8 cellular contexts compared by ENCODE assay signal in genomic region chr16:68265078-68265925, GRCh38. TPM values are rescaled to one million over a fixed set of nuclear protein-coding genes. Genes with fewer than 3 reads are reported as not detected.
DNase-seq lines count a peak whose midpoint lies in the region; ATAC-seq and TF ChIP-seq lines count a peak whose summit lies in the region.

No MANE protein-coding gene starts in this region.

- H3K4me3 Mint-ChIP-seq in GM23338, result peak overlapping the region; percentile 92
- H3K4me3 Mint-ChIP-seq in activated CD8-positive, alpha-beta memory T cell treated with anti-CD3 and anti-CD28 coated beads, Interleukin-2, amount 10 ng/mL, durations not matched to agents 7 days and 5 days, result peak overlapping the region; percentile 94
- H3K4me3 Mint-ChIP-seq in naive thymus-derived CD4-positive, alpha-beta T cell, result peak overlapping the region; percentile 93 to 100 (median 97)

- no peaks in the 10 kb centered on the region for H3K36me3 ChIP-seq in GM23338 (ENCODE audit: insufficient read depth)
- peaks cover 0 to 6% (median 2%) of the 10 kb centered on the region in 3 donors for H3K36me3 ChIP-seq in esophagus squamous epithelium
- H3K36me3 ChIP-seq in naive thymus-derived CD4-positive, alpha-beta T cell (ENCODE audit: control insufficient read depth in 2 of 3, insufficient read depth in 3 of 3, low read length in 3 of 3), result peaks cover 0 to 12% (median 0%) of the 10 kb centered on the region in 3 experiments
- H3K36me3 ChIP-seq in upper lobe of right lung, result peaks cover 4% of the 10 kb centered on the region

- CTCF ChIA-PET in activated CD8-positive, alpha-beta memory T cell treated with anti-CD3 and anti-CD28 coated beads, Interleukin-2, amount 10 ng/mL, durations not matched to agents 7 days and 5 days (lab: Charles Lee), result interaction anchor here (7.0 to 8.9 kb wide), 2 partner anchors 23 to 62 kb away, joined by 200 to 451 read pairs; no protein-coding TSS in a partner anchor
- CTCF ChIA-PET in naive thymus-derived CD4-positive, alpha-beta T cell (lab: Charles Lee), result interaction anchor here (0.6 to 9.0 kb wide), 3 partner anchors 19 to 121 kb away, joined by 3 to 317 read pairs (median 58); partner anchors contain the start of genes PRMT7 and SLC7A6OS

- peaks cover 47% of the 10 kb centered on the region for H3K79me2 ChIP-seq in GM23338 (replicated peaks; ENCODE audit: insufficient read depth)

- H3K4me1 ChIP-seq in GM23338 (ENCODE audit: insufficient read depth) (peaks cover 20% of the 10 kb centered on the region), esophagus squamous epithelium (peaks cover 15 to 55% (median 15%) of the 10 kb centered on the region in 3 donors), upper lobe of right lung (peaks cover 19% of the 10 kb centered on the region)
- peaks cover 31 to 48% of the 10 kb centered on the region in 2 donors for H3K4me1 ChIP-seq in naive thymus-derived CD4-positive, alpha-beta T cell (ENCODE audit: control insufficient read depth in 2 of 2, insufficient read depth in 2 of 2, low read length in 2 of 2)

- peak overlapping the region; percentile 81 for H3K4me3 ChIP-seq in GM23338
- peak overlapping the region; percentile 71 to 95 (median 81) for H3K4me3 ChIP-seq in esophagus squamous epithelium
- peak overlapping the region; percentile 78 for H3K4me3 ChIP-seq in naive thymus-derived CD4-positive, alpha-beta T cell (ENCODE audit: low read length)
- peak overlapping the region; percentile 87 for H3K4me3 ChIP-seq in upper lobe of right lung

- WGBS in esophagus squamous epithelium, 2 donors, result 3 to 4% methylated on average over 22 of the region's 23 CpGs

- peaks cover 28% of the 10 kb centered on the region for H3K4me1 Mint-ChIP-seq in GM23338
- peaks cover 62% of the 10 kb centered on the region for H3K4me1 Mint-ChIP-seq in activated CD8-positive, alpha-beta memory T cell treated with anti-CD3 and anti-CD28 coated beads, Interleukin-2, amount 10 ng/mL, durations not matched to agents 7 days and 5 days
- peaks cover 46 to 78% (median 65%) of the 10 kb centered on the region in 7 donors for H3K4me1 Mint-ChIP-seq in naive thymus-derived CD4-positive, alpha-beta T cell

- DNase-seq in DMS 273 (lab: John Stamatoyannopoulos, UW; ENCODE audit: unreplicated experiment), result peak; percentile 80
- peak; percentile 46 for DNase-seq in GM23338 (ENCODE audit: low spot score)
- peak; percentile 75 for DNase-seq in NCI-H460 (ENCODE audit: extremely low read depth, low read depth)
- DNase-seq in activated CD8-positive, alpha-beta memory T cell treated with anti-CD3 and anti-CD28 coated beads, Interleukin-2, amount 10 ng/mL, durations not matched to agents 7 days and 5 days, result peak; percentile 62
- DNase-seq in esophagus squamous epithelium (lab: John Stamatoyannopoulos, UW), result no peak
- DNase-seq in naive thymus-derived CD4-positive, alpha-beta T cell, result peak in 5 of 9 donors; percentile 25 to 76 (median 42)
- DNase-seq in upper lobe of right lung, result peak; percentile 87

- no peak overlapping the region for H3K27ac Mint-ChIP-seq in GM23338
- peak overlapping the region; percentile 93 for H3K27ac Mint-ChIP-seq in activated CD8-positive, alpha-beta memory T cell treated with anti-CD3 and anti-CD28 coated beads, Interleukin-2, amount 10 ng/mL, durations not matched to agents 7 days and 5 days
- peak overlapping the region; percentile 89 to 99 (median 97) for H3K27ac Mint-ChIP-seq in naive thymus-derived CD4-positive, alpha-beta T cell

- no peaks in the 10 kb centered on the region for H3K9me2 ChIP-seq in GM23338 (ENCODE audit: insufficient read depth)

- intact Hi-C loops in esophagus squamous epithelium (cut with DNase I) (no loop called here), upper lobe of right lung (cut with DNase I) (no loop called here)
- intact Hi-C loops in naive thymus-derived CD4-positive, alpha-beta T cell (cut with micrococcal nuclease), result loop anchor here (1.0 kb wide), 2 partner anchors 10 to 21 kb away; no protein-coding TSS in a partner anchor

- H3K36me3 Mint-ChIP-seq in GM23338 (ENCODE audit: low read depth), result no peaks in the 10 kb centered on the region; the same call in 2 of the 3 replicates
- H3K36me3 Mint-ChIP-seq in activated CD8-positive, alpha-beta memory T cell treated with anti-CD3 and anti-CD28 coated beads, Interleukin-2, amount 10 ng/mL, durations not matched to agents 7 days and 5 days, result peaks cover 9% of the 10 kb centered on the region
- H3K36me3 Mint-ChIP-seq in naive thymus-derived CD4-positive, alpha-beta T cell, result peaks cover 0 to 21% (median 14%) of the 10 kb centered on the region in 5 donors

- no peaks in the 10 kb centered on the region; the same call in 2 of the 3 replicates for H3K9me3 Mint-ChIP-seq in GM23338
- H3K9me3 Mint-ChIP-seq in activated CD8-positive, alpha-beta memory T cell treated with anti-CD3 and anti-CD28 coated beads, Interleukin-2, amount 10 ng/mL, durations not matched to agents 7 days and 5 days (ENCODE audit: low read depth), result no peaks in the 10 kb centered on the region
- H3K9me3 Mint-ChIP-seq in naive thymus-derived CD4-positive, alpha-beta T cell, result no peaks in the 10 kb centered on the region

- TF ChIP-seq CTCF in GM23338 (conservative IDR thresholded peaks at IDR 0.05; ENCODE audit: low read depth in 2 of 2), result no peak
- TF ChIP-seq CTCF in esophagus squamous epithelium (IDR thresholded peaks at IDR 0.05), result no peak
- no peak for TF ChIP-seq CTCF in upper lobe of right lung (IDR thresholded peaks at IDR 0.05)

- peak overlapping the region; percentile 83 for H3K4me2 ChIP-seq in GM23338

- peaks cover 5% of the 10 kb centered on the region for H4K20me1 ChIP-seq in GM23338 (replicated peaks; ENCODE audit: insufficient read depth)

- H3K9me3 ChIP-seq in esophagus squamous epithelium (no peaks in the 10 kb centered on the region), upper lobe of right lung (no peaks in the 10 kb centered on the region)
- no peaks in the 10 kb centered on the region for H3K9me3 ChIP-seq in naive thymus-derived CD4-positive, alpha-beta T cell (ENCODE audit: control insufficient read depth in 2 of 3, low read length in 3 of 3)

- H3K27me3 ChIP-seq in GM23338 (ENCODE audit: insufficient read depth) (peaks cover 8% of the 10 kb centered on the region; the same call in 1 of the 2 replicates), esophagus squamous epithelium (no peaks in the 10 kb centered on the region), upper lobe of right lung (no peaks in the 10 kb centered on the region)
- H3K27me3 ChIP-seq in naive thymus-derived CD4-positive, alpha-beta T cell (ENCODE audit: control insufficient read depth in 2 of 2, insufficient read depth in 2 of 2, low read length in 2 of 2), result no peaks in the 10 kb centered on the region

- peak; percentile 6 for ATAC-seq in GM23338
- peak; percentile 11 for ATAC-seq in activated CD8-positive, alpha-beta memory T cell treated with anti-CD3 and anti-CD28 coated beads, Interleukin-2, amount 10 ng/mL, durations not matched to agents 7 days and 5 days
- peak; percentile 21 for ATAC-seq in naive thymus-derived CD4-positive, alpha-beta T cell
- ATAC-seq in upper lobe of right lung, result peak; percentile 76
- ATAC-seq in HG03097 (IDR thresholded peaks at IDR 0.05; ENCODE audit: low FRiP score, unreplicated experiment), result no peak

- POLR2A ChIA-PET in naive thymus-derived CD4-positive, alpha-beta T cell (lab: Charles Lee), result interaction anchor here (1.7 to 25.4 kb wide), 6 partner anchors 9 to 46 kb away, joined by 5 to 531 read pairs (median 40); partner anchors contain the start of genes PRMT7 and SLC7A6OS

- no peak overlapping the region for H3K27ac ChIP-seq in GM23338 (ENCODE audit: low read depth)
- H3K27ac ChIP-seq in esophagus squamous epithelium, result peak overlapping the region; percentile 92 to 99 (median 94)
- H3K27ac ChIP-seq in naive thymus-derived CD4-positive, alpha-beta T cell (ENCODE audit: low read depth, low read length), result peak overlapping the region; percentile 99
- peak overlapping the region; percentile 93 for H3K27ac ChIP-seq in upper lobe of right lung

- peak overlapping the region; percentile 97 for H2AFZ ChIP-seq in GM23338

- peaks cover 12% of the 10 kb centered on the region for H3F3A ChIP-seq in GM23338 (replicated peaks; ENCODE audit: low read depth)

- peak in 3 of 4 donors; percentile 34 to 53 (median 40) for TF ChIP-seq POLR2A in esophagus squamous epithelium (IDR thresholded peaks at IDR 0.05)

- peaks cover 29% of the 10 kb centered on the region for H3K27me3 Mint-ChIP-seq in GM23338 (ENCODE audit: insufficient read depth, low read depth, poor library complexity)
- no peaks in the 10 kb centered on the region for H3K27me3 Mint-ChIP-seq in activated CD8-positive, alpha-beta memory T cell treated with anti-CD3 and anti-CD28 coated beads, Interleukin-2, amount 10 ng/mL, durations not matched to agents 7 days and 5 days
- H3K27me3 Mint-ChIP-seq in naive thymus-derived CD4-positive, alpha-beta T cell, result no peaks in the 10 kb centered on the region

RNA-seq across cellular contexts. Expression of gene SLC7A6, which starts 1.0 kb away (rescaled TPM):
- 19.7 and 30.9 TPM in 2 replicates for total RNA-seq in GM23338 (2014; rRNA removed; shearing (Covaris generic))
- 15.0 and 16.6 TPM in 2 replicates for polyA plus RNA-seq in GM23338 (2016; fragmentation: Nextera tagmentation; extraction: Ambion mirVana)
- 21.5 and 22.1 TPM in 2 replicates for total RNA-seq in NCI-H460 (2014; rRNA removed; shearing (Covaris generic))
- 78.6 and 104 TPM in 2 replicates for polyA plus RNA-seq in NCI-H460 (2014; cell fraction: nucleus; rRNA removed)
- total RNA-seq in activated CD8-positive, alpha-beta memory T cell treated with anti-CD3 and anti-CD28 coated beads, Interleukin-2, amount 10 ng/mL, durations not matched to agents 7 days and 5 days, result 10 to 100 TPM; 73.3 to 99.5 TPM
- 10 to 100 TPM in 1 of 4 donors, 1 to 10 TPM in 3; 5.7 to 28.2 (median 7.9) TPM for total RNA-seq in esophagus squamous epithelium
- 100 to 1,000 TPM; 112 to 248 (median 207) TPM for total RNA-seq in naive thymus-derived CD4-positive, alpha-beta T cell
- 10 to 100 TPM; 29.3 to 31.1 TPM for polyA plus RNA-seq in naive thymus-derived CD4-positive, alpha-beta T cell
- total RNA-seq in upper lobe of right lung, result 61.9 TPM

RNA-seq across cellular contexts. Expression of gene PLA2G15, which starts 20.1 kb away (rescaled TPM):
- total RNA-seq in GM23338 (2014; rRNA removed; shearing (Covaris generic)), result 14.8 and 14.9 TPM in 2 replicates
- 3.1 TPM in 2 replicates for polyA plus RNA-seq in GM23338 (2016; fragmentation: Nextera tagmentation; extraction: Ambion mirVana)
- 7.5 and 7.6 TPM in 2 replicates for total RNA-seq in NCI-H460 (2014; rRNA removed; shearing (Covaris generic))
- 15.5 and 24.5 TPM in 2 replicates for polyA plus RNA-seq in NCI-H460 (2014; cell fraction: nucleus; rRNA removed)
- 1 to 10 TPM; 8.4 to 9.3 TPM for total RNA-seq in activated CD8-positive, alpha-beta memory T cell treated with anti-CD3 and anti-CD28 coated beads, Interleukin-2, amount 10 ng/mL, durations not matched to agents 7 days and 5 days
- total RNA-seq in esophagus squamous epithelium, result 1 to 10 TPM; 3.3 to 9.8 (median 6.6) TPM
- total RNA-seq in naive thymus-derived CD4-positive, alpha-beta T cell, result 10 to 100 TPM in 2 of 5 experiments, 1 to 10 TPM in 3; 8.5 to 16.8 (median 9.9) TPM
- polyA plus RNA-seq in naive thymus-derived CD4-positive, alpha-beta T cell, result 10 to 100 TPM in 1 of 2 donors, 1 to 10 TPM in 1; 6.8 to 15.6 TPM
- total RNA-seq in upper lobe of right lung, result 30.4 TPM

RNA-seq across cellular contexts. Expression of gene ESRP2, which starts 29.4 kb away (rescaled TPM):
- 42.7 and 44.0 TPM in 2 replicates for total RNA-seq in GM23338 (2014; rRNA removed; shearing (Covaris generic))
- polyA plus RNA-seq in GM23338 (2016; fragmentation: Nextera tagmentation; extraction: Ambion mirVana), result 16.2 TPM in 2 replicates
- total RNA-seq in NCI-H460 (2014; rRNA removed; shearing (Covaris generic)), result 0.27 TPM in 1 of 2 replicates, not detected in the other
- polyA plus RNA-seq in NCI-H460 (2014; cell fraction: nucleus; rRNA removed), result 0.33 and 0.38 TPM in 2 replicates
- total RNA-seq in activated CD8-positive, alpha-beta memory T cell treated with anti-CD3 and anti-CD28 coated beads, Interleukin-2, amount 10 ng/mL, durations not matched to agents 7 days and 5 days, result not detected
- total RNA-seq in esophagus squamous epithelium (100 to 1,000 TPM in 3 of 4 donors, 10 to 100 TPM in 1; 44.6 to 137 (median 118) TPM), upper lobe of right lung (61.0 TPM)
- total RNA-seq in naive thymus-derived CD4-positive, alpha-beta T cell, result not detected
- polyA plus RNA-seq in naive thymus-derived CD4-positive, alpha-beta T cell, result under 1 TPM; 0.11 to 0.29 TPM

RNA-seq across cellular contexts. Expression of gene SLC7A6OS, which starts 45.4 kb away (rescaled TPM):
- 16.4 and 16.5 TPM in 2 replicates for total RNA-seq in GM23338 (2014; rRNA removed; shearing (Covaris generic))
- polyA plus RNA-seq in GM23338 (2016; fragmentation: Nextera tagmentation; extraction: Ambion mirVana), result 13.8 and 17.9 TPM in 2 replicates
- 18.2 and 21.0 TPM in 2 replicates for total RNA-seq in NCI-H460 (2014; rRNA removed; shearing (Covaris generic))
- polyA plus RNA-seq in NCI-H460 (2014; cell fraction: nucleus; rRNA removed), result 38.2 and 42.0 TPM in 2 replicates
- total RNA-seq in activated CD8-positive, alpha-beta memory T cell treated with anti-CD3 and anti-CD28 coated beads, Interleukin-2, amount 10 ng/mL, durations not matched to agents 7 days and 5 days, result 10 to 100 TPM; 29.8 to 30.8 TPM
- 10 to 100 TPM in 1 of 4 donors, 1 to 10 TPM in 3; 4.5 to 16.2 (median 6.7) TPM for total RNA-seq in esophagus squamous epithelium
- 10 to 100 TPM; 31.4 to 50.3 (median 34.8) TPM for total RNA-seq in naive thymus-derived CD4-positive, alpha-beta T cell
- 10 to 100 TPM; 22.1 to 35.6 TPM for polyA plus RNA-seq in naive thymus-derived CD4-positive, alpha-beta T cell
- total RNA-seq in upper lobe of right lung, result 18.8 TPM

RNA-seq across cellular contexts. Expression of gene PRMT7, which starts 45.5 kb away (rescaled TPM):
- total RNA-seq in GM23338 (2014; rRNA removed; shearing (Covaris generic)), result 61.9 and 65.3 TPM in 2 replicates
- polyA plus RNA-seq in GM23338 (2016; fragmentation: Nextera tagmentation; extraction: Ambion mirVana), result 20.2 TPM in 2 replicates
- 39.4 and 51.7 TPM in 2 replicates for total RNA-seq in NCI-H460 (2014; rRNA removed; shearing (Covaris generic))
- 197 and 239 TPM in 2 replicates for polyA plus RNA-seq in NCI-H460 (2014; cell fraction: nucleus; rRNA removed)
- total RNA-seq in activated CD8-positive, alpha-beta memory T cell treated with anti-CD3 and anti-CD28 coated beads, Interleukin-2, amount 10 ng/mL, durations not matched to agents 7 days and 5 days, result 10 to 100 TPM; 60.9 to 73.9 TPM
- total RNA-seq in esophagus squamous epithelium (10 to 100 TPM; 15.2 to 35.7 (median 21.2) TPM), upper lobe of right lung (30.0 TPM)
- total RNA-seq in naive thymus-derived CD4-positive, alpha-beta T cell, result 10 to 100 TPM; 60.8 to 95.1 (median 89.4) TPM
- polyA plus RNA-seq in naive thymus-derived CD4-positive, alpha-beta T cell, result 10 to 100 TPM; 42.5 to 47.6 TPM

Comparison
In these comparisons a context has a peak if more than half of its experiments do, and no peak if none do; other contexts are left out.
1. RNA of gene ESRP2, which starts 29.4 kb away (total RNA-seq): 44.6 to 137 TPM in esophagus squamous epithelium, 61.0 TPM in upper lobe of right lung (single experiment) and 42.7 to 44.0 TPM in GM23338; 0.27 TPM in NCI-H460, not detected in activated CD8-positive, alpha-beta memory T cell treated with anti-CD3 and anti-CD28 coated beads, Interleukin-2, amount 10 ng/mL, durations not matched to agents 7 days and 5 days and not detected in naive thymus-derived CD4-positive, alpha-beta T cell; every median in the first group is over 10 times any median in the second.
2. intact Hi-C loops: an anchor here in naive thymus-derived CD4-positive, alpha-beta T cell (1.0 kb wide); none called in esophagus squamous epithelium and upper lobe of right lung.
3. Peak in every context shown above with its lines, with median percentiles within 50 percentile points of each other: H3K4me3 ChIP-seq and H3K4me3 Mint-ChIP-seq.